ENCODE assay signal across 8 cellular contexts in genomic region chr12:32895688-32896437, GRCh38. TPM values are rescaled to one million over a fixed set of nuclear protein-coding genes. Genes with fewer than 3 reads are reported as not detected.
DNase-seq lines count a peak whose midpoint lies in the region; ATAC-seq and TF ChIP-seq lines count a peak whose summit lies in the region.

No MANE protein-coding gene starts in this region.

- H3K9me3 ChIP-seq in NT2/D1 (ENCODE audit: insufficient read depth, low read length): no peaks in the 10 kb centered on the region

- no peaks in the 10 kb centered on the region for H3K36me3 Mint-ChIP-seq in nephron (ENCODE audit: low read depth)

- TF ChIP-seq CTCF in epithelial cell of esophagus (IDR thresholded peaks at IDR 0.05; ENCODE audit: insufficient read depth, low read depth, low read length, missing control alignments) (peak; percentile 17), nephron (IDR thresholded peaks at IDR 0.05; ENCODE audit: unreplicated experiment in 3 of 3) (no peak)

- peak overlapping the region; percentile 71 for H3K9ac ChIP-seq in NT2/D1 (ENCODE audit: insufficient read length, low read depth)

- peaks cover 34% of the 10 kb centered on the region for H3K27me3 Mint-ChIP-seq in nephron (ENCODE audit: low read depth)

- ATAC-seq in GM19351 (IDR thresholded peaks at IDR 0.05; ENCODE audit: unreplicated experiment): peak; percentile 10
- ATAC-seq in HG02588 (IDR thresholded peaks at IDR 0.05; ENCODE audit: unreplicated experiment): no peak

- H3K9me3 Mint-ChIP-seq in nephron: no peaks in the 10 kb centered on the region

- peaks cover 35% of the 10 kb centered on the region for H3K27me3 ChIP-seq in NT2/D1 (ENCODE audit: insufficient read depth, insufficient read length)

- peak overlapping the region; percentile 73 to 90 (median 82) for H3K27ac Mint-ChIP-seq in nephron

- in situ Hi-C loops in G401 (cut with HindIII; ENCODE audit: low sequenced_read_pairs): no loop called here

- H3K4me3 ChIP-seq in NT2/D1 (ENCODE audit: insufficient read length, low read depth): peak overlapping the region; percentile 67
- peak overlapping the region; percentile 51 for H3K4me3 ChIP-seq in epithelial cell of esophagus (ENCODE audit: low read length)

- DNase-seq in NT2/D1 (ENCODE audit: low read depth, low spot score) (no peak), epithelial cell of esophagus (ENCODE audit: low read depth) (peak; percentile 37), G401 (ENCODE audit: low spot score) (no peak), A172 (ENCODE audit: low spot score) (no peak)
- DNase-seq in effector CD8-positive, alpha-beta T cell (lab: John Stamatoyannopoulos, UW): no peak

- peaks cover 5% of the 10 kb centered on the region for H3K4me1 ChIP-seq in NT2/D1 (ENCODE audit: insufficient read depth, insufficient read length)

- H3K36me3 ChIP-seq in NT2/D1 (ENCODE audit: insufficient read depth, insufficient read length, low read length): peaks cover 6% of the 10 kb centered on the region

- H3K4me3 Mint-ChIP-seq in nephron: peak overlapping the region; percentile 87 to 95 (median 95)

- H3K4me1 Mint-ChIP-seq in nephron: peaks cover 42% of the 10 kb centered on the region

RNA-seq across cellular contexts. Expression of gene PKP2, which starts 0.7 kb away (rescaled TPM):
- total RNA-seq in G401 (2014; rRNA removed; shearing (Covaris generic)): 6.5 and 10.2 TPM in 2 replicates
- 57.3 and 70.7 TPM in 2 replicates for total RNA-seq in A172 (2014; rRNA removed; shearing (Covaris generic))
